35 cellular contexts compared by ENCODE assay signal in genomic region chr2:72361042-72361441, GRCh38.
"Had no signal": no experiment of that assay in that cellular context is flagged by ENCODE, and none has a peak within 500 bp of the region (broad histone marks: within the 10 kb centered on the region; RNA-seq: fewer than 3 reads in every experiment).

No MANE protein-coding gene starts in this region.

- H3K27me3 ChIP-seq: MG63 had no signal

- H3K36me3 ChIP-seq: MG63 had no signal

- H3K4me3 ChIP-seq: MG63 had no signal

- DNase-seq: Karpas-422, Kasumi-1, MG63, MM.1S, MV-4-11, NCI-H1048, NCI-H1092, NCI-H1092 treated with DMSO at 0.1 percent for 48 hours, NCI-H1105, NCI-H1105 treated with DMSO at 0.1 percent for 48 hours, NCI-H1417, NCI-H1417 treated with DMSO at 0.1 percent for 48 hours, NCI-H1436, NCI-H1436 treated with DMSO at 0.1 percent for 48 hours, NCI-H146, NCI-H1694, NCI-H1694 treated with DMSO at 0.1 percent for 48 hours, NCI-H187, NCI-H187 treated with DMSO at 0.1 percent for 48 hours, NCI-H1930, NCI-H2029, NCI-H2029 treated with DMSO at 0.1 percent for 48 hours, NCI-H2081, NCI-H2081 treated with DMSO at 0.1 percent for 48 hours, NCI-H2107, NCI-H2171, NCI-H2171 treated with DMSO at 0.1 percent for 48 hours, NCI-H2227 treated with DMSO at 0.1 percent for 48 hours, NCI-H226, NCI-H345, NCI-H446, NCI-H446 treated with DMSO at 0.1 percent for 48 hours, NCI-H510A, NCI-H510A treated with DMSO at 0.1 percent for 48 hours, NCI-H524 had no signal

- H3K9me3 ChIP-seq: MG63 had no signal
